Comparison of ENCODE assay signal across 10 cellular contexts in the genomic region with DNA sequence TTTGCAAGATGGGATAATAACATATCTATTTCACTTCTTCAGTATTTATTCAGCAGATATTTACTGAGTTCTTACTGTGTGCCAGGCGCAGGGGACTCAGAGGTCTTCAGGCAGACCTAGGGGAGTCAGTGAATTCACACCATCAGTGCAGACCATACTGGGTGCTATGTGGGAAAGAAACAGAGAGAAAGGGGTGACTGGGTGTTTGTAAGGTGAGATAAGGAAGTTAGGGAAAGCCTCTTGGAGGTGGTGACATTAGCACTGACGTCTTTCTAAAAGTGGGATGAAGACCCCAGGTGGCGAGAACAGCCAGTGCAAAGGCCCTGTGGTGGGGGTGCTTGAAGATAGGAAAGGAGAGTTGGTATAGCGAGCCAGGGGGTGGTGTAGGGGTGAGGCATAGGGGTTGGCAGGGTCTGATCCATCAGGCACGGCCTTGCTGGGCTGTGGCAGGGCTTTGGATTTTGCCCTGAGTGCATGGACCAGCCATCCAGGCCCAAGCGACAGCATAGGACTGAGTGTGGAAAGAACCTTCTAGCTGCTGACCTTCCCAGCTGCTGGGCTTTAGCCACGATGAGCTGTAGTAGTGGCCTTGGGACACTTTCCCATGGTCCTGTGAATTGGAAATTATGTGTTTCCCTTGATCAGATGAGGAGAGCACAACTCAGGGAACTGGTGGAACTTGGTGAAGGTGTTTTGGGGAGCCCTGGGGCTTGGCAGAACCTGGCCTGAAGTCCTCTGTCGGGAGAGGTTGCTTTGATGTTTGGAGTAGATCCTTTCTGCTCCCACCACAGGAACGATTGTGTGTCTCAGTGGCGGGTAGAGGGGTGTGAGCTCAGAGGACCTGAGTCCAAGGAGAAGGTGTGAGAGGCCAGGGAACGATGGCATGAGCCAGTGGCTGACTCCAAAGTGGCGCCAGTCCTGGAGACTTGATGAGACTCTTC. TPM values are rescaled to one million over a fixed set of nuclear protein-coding genes. Genes with fewer than 3 reads are reported as not detected.
DNase-seq lines count a peak whose midpoint lies in the region; ATAC-seq and TF ChIP-seq lines count a peak whose summit lies in the region.
"Had no signal": no experiment of that assay in that cellular context is flagged by ENCODE, and none has a peak within 500 bp of the region (broad histone marks: within the 10 kb centered on the region; RNA-seq: fewer than 3 reads in every experiment).

No MANE protein-coding gene starts in this region.

- H3K27ac ChIP-seq in CD8-positive, alpha-beta T cell (ENCODE audit: low read depth, low read length) = no peak overlapping the region

- H3K9me3 ChIP-seq in CD8-positive, alpha-beta T cell (ENCODE audit: low read length) = no peaks in the 10 kb centered on the region
- H3K9me3 ChIP-seq: left lung, thyroid gland had no signal

- POLR2A ChIA-PET in CD8-positive, alpha-beta T cell (lab: Charles Lee) = no interaction called here
- POLR2A ChIA-PET in WTC11 (lab: Charles Lee) = interaction anchor here (0.6 to 1.1 kb wide), 3 partner anchors 48 to 301 kb away, joined by 3 read pairs; no protein-coding TSS in a partner anchor

- H3K36me3 Mint-ChIP-seq in CD8-positive, alpha-beta T cell = peaks cover 3% of the 10 kb centered on the region
- H3K36me3 Mint-ChIP-seq in WTC11 (no peaks in the 10 kb centered on the region), nephron (ENCODE audit: low read depth) (no peaks in the 10 kb centered on the region)

- CTCF ChIA-PET in CD8-positive, alpha-beta T cell (lab: Charles Lee) = interaction anchor here (1.1 to 8.0 kb wide), 4 partner anchors 77 to 296 kb away, joined by 3 to 42 read pairs (median 8); no protein-coding TSS in a partner anchor
- CTCF ChIA-PET in WTC11 (lab: Charles Lee) = interaction anchor here (0.8 to 3.3 kb wide), 7 partner anchors 13 to 295 kb away, joined by 3 to 13 read pairs (median 4); no protein-coding TSS in a partner anchor

- intact Hi-C loops in CD8-positive, alpha-beta T cell (cut with DNase I, micrococcal nuclease) = loop anchor here (5.0 to 10.0 kb wide), 10 partner anchors 52 to 657 kb away; partner anchors contain the start of genes GSPT1 (in 2 of the 2), NUBP1 (in 2 of the 2), CLEC16A (in 1 of the 2) and DEXI (in 1 of the 2)

- no peak overlapping the region for H3K4me3 ChIP-seq in CD8-positive, alpha-beta T cell (ENCODE audit: low read depth, low read length)
- H3K4me3 ChIP-seq: left lung, thyroid gland had no signal

- no peaks in the 10 kb centered on the region for H3K36me3 ChIP-seq in CD8-positive, alpha-beta T cell (ENCODE audit: insufficient read depth, low read length)
- H3K36me3 ChIP-seq: thyroid gland had no signal

- H3K27me3 ChIP-seq in CD8-positive, alpha-beta T cell (ENCODE audit: insufficient read depth, low read length) = no peaks in the 10 kb centered on the region
- H3K27me3 ChIP-seq: thyroid gland had no signal

- H3K4me3 Mint-ChIP-seq in CD8-positive, alpha-beta T cell = no peak overlapping the region
- H3K4me3 Mint-ChIP-seq in WTC11 (no peak overlapping the region), nephron (no peak overlapping the region)

- TF ChIP-seq CTCF in CD8-positive, alpha-beta T cell (IDR thresholded peaks at IDR 0.05) = no peak
- no peak for TF ChIP-seq CTCF in WTC11 (IDR thresholded peaks at IDR 0.05)
- TF ChIP-seq CTCF in nephron (IDR thresholded peaks at IDR 0.05; ENCODE audit: unreplicated experiment in 3 of 3) = no peak

- H3K9me3 Mint-ChIP-seq in CD8-positive, alpha-beta T cell = no peaks in the 10 kb centered on the region
- no peaks in the 10 kb centered on the region for H3K9me3 Mint-ChIP-seq in WTC11
- no peaks in the 10 kb centered on the region for H3K9me3 Mint-ChIP-seq in nephron

- H3K4me1 Mint-ChIP-seq in CD8-positive, alpha-beta T cell (ENCODE audit: low read depth) = peaks cover 51% of the 10 kb centered on the region
- peaks cover 21% of the 10 kb centered on the region for H3K4me1 Mint-ChIP-seq in WTC11
- H3K4me1 Mint-ChIP-seq in nephron = peaks cover 14% of the 10 kb centered on the region

- no peak for ATAC-seq in CD8-positive, alpha-beta T cell
- no peak for ATAC-seq in WTC11
- ATAC-seq in GM21360 (IDR thresholded peaks at IDR 0.05; ENCODE audit: unreplicated experiment) = no peak
- ATAC-seq in GM21717 (IDR thresholded peaks at IDR 0.05; ENCODE audit: unreplicated experiment) = no peak
- no peak for ATAC-seq in HG03457 (IDR thresholded peaks at IDR 0.05; ENCODE audit: unreplicated experiment)
- ATAC-seq: left lung had no signal

- DNase-seq in CD8-positive, alpha-beta T cell = no peak
- DNase-seq in WTC11 (ENCODE audit: low spot score) = no peak
- DNase-seq: left lung, NCI-H1092 treated with DMSO at 0.1 percent for 48 hours had no signal

- peak overlapping the region; percentile 80 for H3K27ac Mint-ChIP-seq in CD8-positive, alpha-beta T cell
- H3K27ac Mint-ChIP-seq in WTC11 (0 out of 2 replicates have a peak overlapping the region, but pooled peaks have one; percentile 39), nephron (peak overlapping the region; percentile 18 to 33 (median 23))

- H3K27me3 Mint-ChIP-seq in CD8-positive, alpha-beta T cell (ENCODE audit: low read depth) = no peaks in the 10 kb centered on the region
- no peaks in the 10 kb centered on the region; the same call in 1 of the 2 replicates for H3K27me3 Mint-ChIP-seq in WTC11 (ENCODE audit: low read depth)
- H3K27me3 Mint-ChIP-seq in nephron (ENCODE audit: low read depth) = peaks cover 18% of the 10 kb centered on the region

- peaks cover 52% of the 10 kb centered on the region for H3K4me1 ChIP-seq in CD8-positive, alpha-beta T cell (ENCODE audit: insufficient read depth, low read length)

TF ChIP-seq in WTC11, 78 proteins besides CTCF, POLR2A, EP300 and RAD21:
- TF ChIP-seq GABPB1 (CRISPR knock-in tag; IDR thresholded peaks at IDR 0.05) = peak; percentile 4; the same call in 1 of the 2 replicates
- TF ChIP-seq EMX1 (CRISPR knock-in tag; IDR thresholded peaks at IDR 0.05) = no peak
TF ChIP-seq in WTC11: peak in this region for 1.

RNA-seq across cellular contexts. Expression of gene SOCS1, which starts 3.9 kb away (rescaled TPM):
- total RNA-seq in CD8-positive, alpha-beta T cell = 10 to 100 TPM; 74.5 to 75.6 TPM
- 62.3 to 67.1 TPM (median 62.5 TPM) in 3 replicates for total RNA-seq in WTC11 (2021)

RNA-seq across cellular contexts. Expression of gene TNP2, which starts 9.2 kb away (rescaled TPM):
- not detected for total RNA-seq in CD8-positive, alpha-beta T cell
- not detected in 3 replicates for total RNA-seq in WTC11 (2021)
- total RNA-seq: left lung, Right ventricle myocardium inferior, thyroid gland had no signal

RNA-seq across cellular contexts. Expression of gene PRM3, which starts 13.5 kb away (rescaled TPM):
- total RNA-seq in CD8-positive, alpha-beta T cell = not detected
- total RNA-seq in WTC11 (2021) = not detected in 3 replicates
- total RNA-seq: left lung, Right ventricle myocardium inferior, thyroid gland had no signal

RNA-seq across cellular contexts. Expression of gene PRM2, which starts 16.4 kb away (rescaled TPM):
- not detected for total RNA-seq in CD8-positive, alpha-beta T cell
- total RNA-seq in WTC11 (2021) = not detected in 3 replicates
- total RNA-seq: left lung, Right ventricle myocardium inferior had no signal

RNA-seq across cellular contexts. Expression of gene PRM1, which starts 21.2 kb away (rescaled TPM):
- total RNA-seq in CD8-positive, alpha-beta T cell = not detected
- 0.48 TPM in 1 of 3 replicates, not detected in the others for total RNA-seq in WTC11 (2021)
- total RNA-seq: left lung, Right ventricle myocardium inferior had no signal

Comparison
In these comparisons a context has a peak if more than half of its experiments do, and no peak if none do; other contexts are left out.
1. H3K27ac Mint-ChIP-seq: peak in every context shown above with its lines; median percentile 80 in CD8-positive, alpha-beta T cell; 39 in WTC11; 23 in nephron.